In the genomic region with DNA sequence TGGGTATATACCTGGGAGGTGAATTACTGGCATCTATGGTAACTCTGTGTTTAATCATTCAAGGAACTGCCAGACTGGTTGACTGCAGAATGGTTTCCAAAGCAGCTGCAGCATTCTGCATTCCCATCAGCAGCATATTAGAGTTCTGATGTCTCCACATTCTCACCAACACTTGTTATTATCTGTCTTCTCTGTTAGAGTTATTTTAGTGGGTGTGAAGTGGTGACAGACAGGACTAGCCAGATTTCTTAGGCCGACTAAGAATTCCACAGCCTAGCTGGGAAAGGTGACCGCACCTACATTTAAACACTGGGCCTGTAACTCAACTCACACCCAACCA, we compare ENCODE assay signal across 22 cellular contexts.
"Had no signal": no experiment of that assay in that cellular context is flagged by ENCODE, and none has a peak within 500 bp of the region (broad histone marks: within the 10 kb centered on the region; RNA-seq: fewer than 3 reads in every experiment).

No MANE protein-coding gene starts in this region.

- H3K27ac ChIP-seq: dorsolateral prefrontal cortex, gastrocnemius medialis, lower lobe of right lung, prostate gland, right atrium auricular region, stomach, tibial artery, upper lobe of right lung, uterus had no signal

- H3K4me3 Mint-ChIP-seq: mesothelial cell of epicardium; naive thymus-derived CD4-positive, alpha-beta T cell; nephron; stimulated activated effector memory CD8-positive, alpha-beta T cell treated with anti-CD3 and anti-CD28 coated beads, Interleukin-12 subunit alpha, Interleukin-12 subunit beta, amount 100 ng/mL, for 72 hours had no signal

- H3K4me3 ChIP-seq: dorsolateral prefrontal cortex, gastrocnemius medialis, lower lobe of right lung, mucosa of descending colon, prostate gland, right atrium auricular region, stomach, tibial artery, upper lobe of right lung, uterus had no signal

- H3K36me3 Mint-ChIP-seq: naive thymus-derived CD4-positive, alpha-beta T cell; stimulated activated effector memory CD8-positive, alpha-beta T cell treated with anti-CD3 and anti-CD28 coated beads, Interleukin-12 subunit alpha, Interleukin-12 subunit beta, amount 100 ng/mL, for 72 hours had no signal

- H3K9me3 Mint-ChIP-seq: stimulated activated effector memory CD8-positive, alpha-beta T cell treated with anti-CD3 and anti-CD28 coated beads, Interleukin-12 subunit alpha, Interleukin-12 subunit beta, amount 100 ng/mL, for 72 hours had no signal

- H3K4me1 ChIP-seq: prostate gland, uterus had no signal

- H3K36me3 ChIP-seq: gastrocnemius medialis, lower lobe of right lung, prostate gland, right atrium auricular region, stomach, tibial artery, upper lobe of right lung, uterus had no signal

- H3K27ac Mint-ChIP-seq: mesothelial cell of epicardium; naive thymus-derived CD4-positive, alpha-beta T cell; nephron; stimulated activated effector memory CD8-positive, alpha-beta T cell treated with anti-CD3 and anti-CD28 coated beads, Interleukin-12 subunit alpha, Interleukin-12 subunit beta, amount 100 ng/mL, for 72 hours had no signal

- H3K4me1 Mint-ChIP-seq: stimulated activated effector memory CD8-positive, alpha-beta T cell treated with anti-CD3 and anti-CD28 coated beads, Interleukin-12 subunit alpha, Interleukin-12 subunit beta, amount 100 ng/mL, for 72 hours had no signal

- DNase-seq: cerebellar nuclear complex; dorsolateral prefrontal cortex; effector CD4-positive, alpha-beta T cell; gastrocnemius medialis; left ventricle myocardium superior; lower lobe of right lung; mucosa of descending colon; naive thymus-derived CD4-positive, alpha-beta T cell; nucleus accumbens; stimulated activated CD4-positive, alpha-beta T cell treated with anti-CD3 and anti-CD28 coated beads, Interleukin-2, amount 100 ng/mL, for 24 hours; stimulated activated CD4-positive, alpha-beta T cell treated with anti-CD3 and anti-CD28 coated beads, Interleukin-4, amount 100 ng/mL, for 24 hours; stimulated activated naive CD4-positive, alpha-beta T cell treated with Interleukin-2 at 50 U/mL for 16 hours; stomach; tibial artery; upper lobe of right lung; uterus had no signal

- H3K9me3 ChIP-seq: gastrocnemius medialis, lower lobe of right lung, prostate gland, right atrium auricular region, tibial artery, upper lobe of right lung, uterus had no signal

- H3K27me3 ChIP-seq: gastrocnemius medialis, right atrium auricular region, stomach, tibial artery, upper lobe of right lung, uterus had no signal

- ATAC-seq: gastrocnemius medialis; left ventricle myocardium superior; lower lobe of right lung; mucosa of descending colon; naive thymus-derived CD4-positive, alpha-beta T cell; sciatic nerve; stimulated activated effector memory CD8-positive, alpha-beta T cell treated with anti-CD3 and anti-CD28 coated beads, Interleukin-12 subunit alpha, Interleukin-12 subunit beta, amount 100 ng/mL, for 72 hours; upper lobe of right lung had no signal
